ENCODE assay signal across 1 cellular context in the genomic region with DNA sequence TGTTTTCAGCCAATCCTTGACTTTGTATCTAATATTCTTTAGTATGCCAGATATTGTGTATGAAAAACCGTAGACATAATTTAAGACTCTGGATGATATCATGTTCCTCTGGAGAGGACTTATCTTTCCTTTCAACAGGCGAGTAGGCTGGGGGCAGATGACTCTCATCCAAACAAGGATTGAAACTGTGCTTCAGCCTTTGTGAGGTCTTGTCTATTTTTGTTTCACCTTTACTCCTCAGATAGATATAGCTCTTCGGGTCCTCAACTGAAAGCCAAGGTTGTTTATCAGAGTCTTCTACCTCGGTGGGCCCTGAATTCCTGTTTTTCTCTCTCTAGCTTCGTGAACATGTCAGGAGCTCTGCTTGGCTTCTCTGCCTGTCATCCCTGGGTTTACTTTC.
TF ChIP-seq lines count a peak whose summit lies in the region.

No MANE protein-coding gene starts in this region.

TF ChIP-seq in GM12878, 131 proteins besides CTCF, POLR2A, EP300 and RAD21:
- TF ChIP-seq, protein P1, sequence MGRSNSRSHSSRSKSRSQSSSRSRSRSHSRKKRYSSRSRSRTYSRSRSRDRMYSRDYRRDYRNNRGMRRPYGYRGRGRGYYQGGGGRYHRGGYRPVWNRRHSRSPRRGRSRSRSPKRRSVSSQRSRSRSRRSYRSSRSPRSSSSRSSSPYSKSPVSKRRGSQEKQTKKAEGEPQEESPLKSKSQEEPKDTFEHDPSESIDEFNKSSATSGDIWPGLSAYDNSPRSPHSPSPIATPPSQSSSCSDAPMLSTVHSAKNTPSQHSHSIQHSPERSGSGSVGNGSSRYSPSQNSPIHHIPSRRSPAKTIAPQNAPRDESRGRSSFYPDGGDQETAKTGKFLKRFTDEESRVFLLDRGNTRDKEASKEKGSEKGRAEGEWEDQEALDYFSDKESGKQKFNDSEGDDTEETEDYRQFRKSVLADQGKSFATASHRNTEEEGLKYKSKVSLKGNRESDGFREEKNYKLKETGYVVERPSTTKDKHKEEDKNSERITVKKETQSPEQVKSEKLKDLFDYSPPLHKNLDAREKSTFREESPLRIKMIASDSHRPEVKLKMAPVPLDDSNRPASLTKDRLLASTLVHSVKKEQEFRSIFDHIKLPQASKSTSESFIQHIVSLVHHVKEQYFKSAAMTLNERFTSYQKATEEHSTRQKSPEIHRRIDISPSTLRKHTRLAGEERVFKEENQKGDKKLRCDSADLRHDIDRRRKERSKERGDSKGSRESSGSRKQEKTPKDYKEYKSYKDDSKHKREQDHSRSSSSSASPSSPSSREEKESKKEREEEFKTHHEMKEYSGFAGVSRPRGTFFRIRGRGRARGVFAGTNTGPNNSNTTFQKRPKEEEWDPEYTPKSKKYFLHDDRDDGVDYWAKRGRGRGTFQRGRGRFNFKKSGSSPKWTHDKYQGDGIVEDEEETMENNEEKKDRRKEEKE (IDR thresholded peaks at IDR 0.05): no peak
TF ChIP-seq in GM12878: peak in this region for 0.
